26 cellular contexts compared by ENCODE assay signal in the genomic region with DNA sequence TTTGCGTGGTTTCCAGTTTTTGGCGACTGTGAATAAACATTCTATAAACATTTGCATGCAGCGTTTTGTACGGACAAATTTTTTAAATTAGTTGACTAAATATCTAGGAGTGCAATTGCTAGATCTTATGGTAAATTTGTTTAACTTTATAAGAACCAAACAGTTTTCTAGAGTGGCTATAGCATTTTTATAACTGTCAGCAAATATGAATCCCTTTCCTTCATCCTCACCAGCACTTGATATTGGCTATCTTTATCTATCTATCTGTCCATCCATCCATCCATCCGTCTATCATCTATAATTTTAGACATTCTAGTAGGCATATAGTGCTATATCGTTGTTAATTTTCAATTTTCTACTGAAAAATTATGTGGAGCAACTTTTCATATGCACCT. TPM values are rescaled to one million over a fixed set of nuclear protein-coding genes. Genes with fewer than 3 reads are reported as not detected.
DNase-seq lines count a peak whose midpoint lies in the region; ATAC-seq and TF ChIP-seq lines count a peak whose summit lies in the region.
"Had no signal": no experiment of that assay in that cellular context is flagged by ENCODE, and none has a peak within 500 bp of the region (broad histone marks: within the 10 kb centered on the region; RNA-seq: fewer than 3 reads in every experiment).

No MANE protein-coding gene starts in this region.

- peaks cover 8% of the 10 kb centered on the region for H3K4me1 Mint-ChIP-seq in T-helper 2 cell treated with Interferon-gamma antibody and Interleukin-4, amounts not matched to agents 5 μg/mL and 100 μg/mL, for 36 hours (ENCODE audit: low read depth)
- peaks cover 23% of the 10 kb centered on the region for H3K4me1 Mint-ChIP-seq in CD4-positive, alpha-beta T cell (ENCODE audit: low read depth)
- H3K4me1 Mint-ChIP-seq in activated T-helper 1 cell treated with anti-CD3 and anti-CD28 coated beads, Interleukin-12 subunit alpha, Interleukin-12 subunit beta, Interleukin-2, Interleukin-4 antibody, amounts not matched to agents 30 ng/mL and 10 ng/mL and 1 ng/mL, durations not matched to agents 14 hours and 24 hours and 36 hours (ENCODE audit: low read depth), result peaks cover 15% of the 10 kb centered on the region
- peaks cover 7 to 11% of the 10 kb centered on the region in 2 donors for H3K4me1 Mint-ChIP-seq in natural killer cell treated with Interleukin-12 subunit alpha and Interleukin-12 subunit beta and Interleukin-15 and Interleukin-18, amount 100 ng/mL, for 72 hours (ENCODE audit: low read depth in 2 of 2)

- no peak for ATAC-seq in CD4-positive, alpha-beta T cell (ENCODE audit: poor library complexity)
- no peak for ATAC-seq in natural killer cell treated with Interleukin-12 subunit alpha and Interleukin-12 subunit beta and Interleukin-15 and Interleukin-18, amount 100 ng/mL, for 72 hours

- no peaks in the 10 kb centered on the region for H3K9me3 ChIP-seq in CD4-positive, alpha-beta T cell (ENCODE audit: control insufficient read depth, low read length)
- H3K9me3 ChIP-seq: body of pancreas, esophagus muscularis mucosa, MG63, upper lobe of right lung had no signal

- intact Hi-C loops in CD4-positive, alpha-beta T cell (cut with DNase I, micrococcal nuclease), result loop anchor here in 1 of 2 experiments (5.0 to 10.0 kb wide), 3 partner anchors 390 to 877 kb away; partner anchors contain the start of genes KLF13 and MTMR10
- intact Hi-C loops in activated T-helper 1 cell treated with anti-CD3 and anti-CD28 coated beads, Interleukin-12 subunit alpha, Interleukin-12 subunit beta, Interleukin-2, Interleukin-4 antibody, amounts not matched to agents 30 ng/mL and 10 ng/mL and 1 ng/mL, durations not matched to agents 14 hours and 24 hours and 36 hours (cut with micrococcal nuclease), result no loop called here

- peaks cover 8% of the 10 kb centered on the region for H3K27me3 ChIP-seq in CD4-positive, alpha-beta T cell (ENCODE audit: control insufficient read depth, insufficient read depth, low read length)
- H3K27me3 ChIP-seq: body of pancreas, esophagus muscularis mucosa, MG63, upper lobe of right lung had no signal

- DNase-seq in T-helper 2 cell treated with Interferon-gamma antibody and Interleukin-4, amounts not matched to agents 5 μg/mL and 100 μg/mL, for 36 hours (ENCODE audit: low spot score), result no peak
- no peak for DNase-seq in T-helper 2 cell
- no peak for DNase-seq in CD4-positive, alpha-beta T cell
- DNase-seq in activated T-helper 1 cell treated with anti-CD3 and anti-CD28 coated beads, Interleukin-12 subunit alpha, Interleukin-12 subunit beta, Interleukin-2, Interleukin-4 antibody, amounts not matched to agents 30 ng/mL and 10 ng/mL and 1 ng/mL, durations not matched to agents 14 hours and 24 hours and 36 hours (ENCODE audit: low spot score), result no peak
- no peak for DNase-seq in natural killer cell treated with Interleukin-12 subunit alpha and Interleukin-12 subunit beta and Interleukin-15 and Interleukin-18, amount 100 ng/mL, for 72 hours (ENCODE audit: low spot score)
- no peak for DNase-seq in GOT3 (lab: John Stamatoyannopoulos, UW)
- no peak for DNase-seq in ecto neural progenitor cell (ENCODE audit: low spot score)
- DNase-seq in SHP77 treated with DMSO at 0.1 percent for 48 hours (lab: John Stamatoyannopoulos, UW), result no peak
- DNase-seq: 8988T; activated CD4-positive, alpha-beta T cell treated with anti-CD3 and anti-CD28 coated beads for 36 hours; activated gamma-delta T cell; EL; foreskin fibroblast; head of caudate nucleus; KG1; MG63; NCI-H1930; NCI-H524 treated with DMSO at 0.1 percent for 48 hours; PC-9; stimulated activated CD4-positive, alpha-beta T cell treated with anti-CD3 and anti-CD28 coated beads, Interleukin-4, amount 100 ng/mL, for 4 hours; T-helper 9 cell; upper lobe of right lung had no signal

- CTCF ChIA-PET in CD4-positive, alpha-beta T cell (lab: Charles Lee), result no interaction called here

- no peak overlapping the region for H3K27ac ChIP-seq in CD4-positive, alpha-beta T cell (ENCODE audit: low read depth, low read length)
- H3K27ac ChIP-seq: PC-9 had no signal

- no peaks in the 10 kb centered on the region for H3K9me3 Mint-ChIP-seq in T-helper 2 cell treated with Interferon-gamma antibody and Interleukin-4, amounts not matched to agents 5 μg/mL and 100 μg/mL, for 36 hours
- no peaks in the 10 kb centered on the region for H3K9me3 Mint-ChIP-seq in CD4-positive, alpha-beta T cell
- no peaks in the 10 kb centered on the region for H3K9me3 Mint-ChIP-seq in activated T-helper 1 cell treated with anti-CD3 and anti-CD28 coated beads, Interleukin-12 subunit alpha, Interleukin-12 subunit beta, Interleukin-2, Interleukin-4 antibody, amounts not matched to agents 30 ng/mL and 10 ng/mL and 1 ng/mL, durations not matched to agents 14 hours and 24 hours and 36 hours
- no peaks in the 10 kb centered on the region for H3K9me3 Mint-ChIP-seq in natural killer cell treated with Interleukin-12 subunit alpha and Interleukin-12 subunit beta and Interleukin-15 and Interleukin-18, amount 100 ng/mL, for 72 hours
- H3K9me3 Mint-ChIP-seq: stimulated activated memory B cell treated with anti-CD40 and anti-IgM and Interleukin-4, amounts not matched to agents 10 μg/mL and 1 μg/mL and 100 μg/mL, for 72 hours had no signal

- H3K27me3 Mint-ChIP-seq in T-helper 2 cell treated with Interferon-gamma antibody and Interleukin-4, amounts not matched to agents 5 μg/mL and 100 μg/mL, for 36 hours (ENCODE audit: low read depth), result peaks cover 45% of the 10 kb centered on the region
- peaks cover 5% of the 10 kb centered on the region for H3K27me3 Mint-ChIP-seq in CD4-positive, alpha-beta T cell
- H3K27me3 Mint-ChIP-seq in activated T-helper 1 cell treated with anti-CD3 and anti-CD28 coated beads, Interleukin-12 subunit alpha, Interleukin-12 subunit beta, Interleukin-2, Interleukin-4 antibody, amounts not matched to agents 30 ng/mL and 10 ng/mL and 1 ng/mL, durations not matched to agents 14 hours and 24 hours and 36 hours (ENCODE audit: insufficient read depth), result peaks cover 38% of the 10 kb centered on the region
- peaks cover 28 to 37% of the 10 kb centered on the region in 2 donors for H3K27me3 Mint-ChIP-seq in natural killer cell treated with Interleukin-12 subunit alpha and Interleukin-12 subunit beta and Interleukin-15 and Interleukin-18, amount 100 ng/mL, for 72 hours

- no peak overlapping the region for H3K27ac Mint-ChIP-seq in T-helper 2 cell treated with Interferon-gamma antibody and Interleukin-4, amounts not matched to agents 5 μg/mL and 100 μg/mL, for 36 hours
- peak overlapping the region; percentile 77 for H3K27ac Mint-ChIP-seq in CD4-positive, alpha-beta T cell
- no peak overlapping the region for H3K27ac Mint-ChIP-seq in activated T-helper 1 cell treated with anti-CD3 and anti-CD28 coated beads, Interleukin-12 subunit alpha, Interleukin-12 subunit beta, Interleukin-2, Interleukin-4 antibody, amounts not matched to agents 30 ng/mL and 10 ng/mL and 1 ng/mL, durations not matched to agents 14 hours and 24 hours and 36 hours
- H3K27ac Mint-ChIP-seq in natural killer cell treated with Interleukin-12 subunit alpha and Interleukin-12 subunit beta and Interleukin-15 and Interleukin-18, amount 100 ng/mL, for 72 hours, result no peak overlapping the region

- TF ChIP-seq CTCF in CD4-positive, alpha-beta T cell (IDR thresholded peaks at IDR 0.05), result no peak

- peak overlapping the region; percentile 29 for H3K4me3 Mint-ChIP-seq in T-helper 2 cell treated with Interferon-gamma antibody and Interleukin-4, amounts not matched to agents 5 μg/mL and 100 μg/mL, for 36 hours
- H3K4me3 Mint-ChIP-seq in CD4-positive, alpha-beta T cell, result peak overlapping the region; percentile 78
- H3K4me3 Mint-ChIP-seq in activated T-helper 1 cell treated with anti-CD3 and anti-CD28 coated beads, Interleukin-12 subunit alpha, Interleukin-12 subunit beta, Interleukin-2, Interleukin-4 antibody, amounts not matched to agents 30 ng/mL and 10 ng/mL and 1 ng/mL, durations not matched to agents 14 hours and 24 hours and 36 hours, result peak overlapping the region; percentile 56
- H3K4me3 Mint-ChIP-seq in natural killer cell treated with Interleukin-12 subunit alpha and Interleukin-12 subunit beta and Interleukin-15 and Interleukin-18, amount 100 ng/mL, for 72 hours, result peak overlapping the region; percentile 95

- H3K36me3 Mint-ChIP-seq in T-helper 2 cell treated with Interferon-gamma antibody and Interleukin-4, amounts not matched to agents 5 μg/mL and 100 μg/mL, for 36 hours (ENCODE audit: low read depth), result no peaks in the 10 kb centered on the region
- H3K36me3 Mint-ChIP-seq in CD4-positive, alpha-beta T cell (ENCODE audit: low read depth), result peaks cover 6% of the 10 kb centered on the region
- no peaks in the 10 kb centered on the region for H3K36me3 Mint-ChIP-seq in activated T-helper 1 cell treated with anti-CD3 and anti-CD28 coated beads, Interleukin-12 subunit alpha, Interleukin-12 subunit beta, Interleukin-2, Interleukin-4 antibody, amounts not matched to agents 30 ng/mL and 10 ng/mL and 1 ng/mL, durations not matched to agents 14 hours and 24 hours and 36 hours (ENCODE audit: low read depth)
- no peaks in the 10 kb centered on the region for H3K36me3 Mint-ChIP-seq in natural killer cell treated with Interleukin-12 subunit alpha and Interleukin-12 subunit beta and Interleukin-15 and Interleukin-18, amount 100 ng/mL, for 72 hours
- H3K36me3 Mint-ChIP-seq: stimulated activated memory B cell treated with anti-CD40 and anti-IgM and Interleukin-4, amounts not matched to agents 10 μg/mL and 1 μg/mL and 100 μg/mL, for 72 hours had no signal

- POLR2A ChIA-PET in CD4-positive, alpha-beta T cell (lab: Charles Lee), result no interaction called here

RNA-seq across cellular contexts. Expression of gene OTUD7A, which starts 1.4 kb away (rescaled TPM):
- 1 to 10 TPM; 1.7 to 2.7 TPM for total RNA-seq in CD4-positive, alpha-beta T cell
- total RNA-seq in activated T-helper 1 cell treated with anti-CD3 and anti-CD28 coated beads, Interleukin-12 subunit alpha, Interleukin-12 subunit beta, Interleukin-2, Interleukin-4 antibody, amounts not matched to agents 30 ng/mL and 10 ng/mL and 1 ng/mL, durations not matched to agents 14 hours and 24 hours and 36 hours, result 2.9 and 3.0 TPM in 2 replicates
- 1 to 10 TPM; 1.2 to 1.4 TPM for total RNA-seq in natural killer cell treated with Interleukin-12 subunit alpha and Interleukin-12 subunit beta and Interleukin-15 and Interleukin-18, amount 100 ng/mL, for 72 hours
- total RNA-seq: H4 had no signal

Comparison
In these comparisons a context has a peak if more than half of its experiments do, and no peak if none do; other contexts are left out.
1. H3K4me3 Mint-ChIP-seq: peak in every context shown above with its lines; median percentile 95 in natural killer cell treated with Interleukin-12 subunit alpha and Interleukin-12 subunit beta and Interleukin-15 and Interleukin-18, amount 100 ng/mL, for 72 hours; 78 in CD4-positive, alpha-beta T cell; 56 in activated T-helper 1 cell treated with anti-CD3 and anti-CD28 coated beads, Interleukin-12 subunit alpha, Interleukin-12 subunit beta, Interleukin-2, Interleukin-4 antibody, amounts not matched to agents 30 ng/mL and 10 ng/mL and 1 ng/mL, durations not matched to agents 14 hours and 24 hours and 36 hours; 29 in T-helper 2 cell treated with Interferon-gamma antibody and Interleukin-4, amounts not matched to agents 5 μg/mL and 100 μg/mL, for 36 hours.